ENCODE assay signal across 14 cellular contexts in genomic region chr2:105426626-105427292, GRCh38. TPM values are rescaled to one million over a fixed set of nuclear protein-coding genes. Genes with fewer than 3 reads are reported as not detected.
DNase-seq lines count a peak whose midpoint lies in the region; ATAC-seq and TF ChIP-seq lines count a peak whose summit lies in the region.
"Had no signal": no experiment of that assay in that cellular context is flagged by ENCODE, and none has a peak within 500 bp of the region (broad histone marks: within the 10 kb centered on the region; RNA-seq: fewer than 3 reads in every experiment).

No MANE protein-coding gene starts in this region.

- no peak for TF ChIP-seq CTCF in adrenal gland (IDR thresholded peaks at IDR 0.05)

- H3K36me3 ChIP-seq in adrenal gland (replicated peaks in 1 of 2) = no peaks in the 10 kb centered on the region
- H3K36me3 ChIP-seq in mesenchymal stem cell (ENCODE audit: control insufficient read depth in 1 of 2, insufficient read depth in 2 of 2, low read depth in 1 of 2, low read length in 2 of 2) = no peaks in the 10 kb centered on the region
- H3K36me3 ChIP-seq in urinary bladder (ENCODE audit: insufficient read depth) = no peaks in the 10 kb centered on the region
- H3K36me3 ChIP-seq: ascending aorta, spleen, tibial artery had no signal

- peak overlapping the region; percentile 13 to 55 for H3K18ac ChIP-seq in mesenchymal stem cell (ENCODE audit: low read depth in 1 of 2, low read length in 2 of 2)

- no peak overlapping the region for H2BK5ac ChIP-seq in mesenchymal stem cell (ENCODE audit: low read depth, low read length, poor library complexity, severe bottlenecking)

- peak overlapping the region in 1 of 2 experiments; percentile 44 for H3K14ac ChIP-seq in mesenchymal stem cell (ENCODE audit: low read length in 2 of 2)

- no peak for TF ChIP-seq POLR2A in adrenal gland (IDR thresholded peaks at IDR 0.05)

- CTCF ChIA-PET in activated naive CD4-positive, alpha-beta T cell treated with anti-CD3 and anti-CD28 coated beads for 36 hours (lab: Charles Lee) = no interaction called here

- no peak overlapping the region for H3K27ac Mint-ChIP-seq in activated naive CD4-positive, alpha-beta T cell treated with anti-CD3 and anti-CD28 coated beads, Interleukin-2, amount 50 U/mL, for 24 hours
- no peak overlapping the region for H3K27ac Mint-ChIP-seq in activated naive CD4-positive, alpha-beta T cell treated with anti-CD3 and anti-CD28 coated beads for 36 hours

- peak overlapping the region in 3 of 5 donors; percentile 64 to 70 (median 68) for H3K27ac ChIP-seq in adrenal gland
- H3K27ac ChIP-seq in mesenchymal stem cell (ENCODE audit: low read length, poor library complexity, severe bottlenecking) = no peak overlapping the region
- H3K27ac ChIP-seq in urinary bladder (ENCODE audit: low read depth) = peak overlapping the region; percentile 67
- H3K27ac ChIP-seq: ascending aorta, tibial artery had no signal

- WGBS in adrenal gland, 4 donors = 60 to 65% (median 64%) methylated on average over 9 of the region's 9 CpGs
- 83% methylated on average over 6 of the region's 9 CpGs for WGBS in mesenchymal stem cell
- 71% methylated on average over 9 of the region's 9 CpGs for WGBS in urinary bladder

- H3K4me1 ChIP-seq in adrenal gland (replicated peaks in 1 of 2) = peaks cover 8 to 12% of the 10 kb centered on the region in 2 donors
- no peaks in the 10 kb centered on the region for H3K4me1 ChIP-seq in mesenchymal stem cell (ENCODE audit: control insufficient read depth, insufficient read depth, low read depth, low read length)
- H3K4me1 ChIP-seq in urinary bladder (ENCODE audit: insufficient read depth) = no peaks in the 10 kb centered on the region
- H3K4me1 ChIP-seq: ascending aorta had no signal

- no peak overlapping the region for H2BK120ac ChIP-seq in mesenchymal stem cell (ENCODE audit: low read depth, low read length)

- peak overlapping the region; percentile 37 for H3K4me3 Mint-ChIP-seq in activated naive CD4-positive, alpha-beta T cell treated with anti-CD3 and anti-CD28 coated beads, Interleukin-2, amount 50 U/mL, for 24 hours
- H3K4me3 Mint-ChIP-seq in activated naive CD4-positive, alpha-beta T cell treated with anti-CD3 and anti-CD28 coated beads for 36 hours = no peak overlapping the region

- H3K4me1 Mint-ChIP-seq in activated naive CD4-positive, alpha-beta T cell treated with anti-CD3 and anti-CD28 coated beads, Interleukin-2, amount 50 U/mL, for 24 hours = peaks cover 20% of the 10 kb centered on the region
- peaks cover 21% of the 10 kb centered on the region for H3K4me1 Mint-ChIP-seq in activated naive CD4-positive, alpha-beta T cell treated with anti-CD3 and anti-CD28 coated beads for 36 hours (ENCODE audit: low read depth)

- no peaks in the 10 kb centered on the region for H3K27me3 Mint-ChIP-seq in activated naive CD4-positive, alpha-beta T cell treated with anti-CD3 and anti-CD28 coated beads, Interleukin-2, amount 50 U/mL, for 24 hours
- H3K27me3 Mint-ChIP-seq in activated naive CD4-positive, alpha-beta T cell treated with anti-CD3 and anti-CD28 coated beads for 36 hours (ENCODE audit: low read depth) = no peaks in the 10 kb centered on the region

- ATAC-seq in HG02610 (IDR thresholded peaks at IDR 0.05; ENCODE audit: unreplicated experiment) (no peak), HG03354 (IDR thresholded peaks at IDR 0.05; ENCODE audit: poor library complexity, severe bottlenecking, unreplicated experiment) (no peak)
- ATAC-seq: left lobe of liver had no signal

- no peak overlapping the region for H2BK12ac ChIP-seq in mesenchymal stem cell (ENCODE audit: low read length in 2 of 2)

- H4K8ac ChIP-seq in mesenchymal stem cell (ENCODE audit: low read length) = no peak overlapping the region

- no peak overlapping the region for H3K23ac ChIP-seq in mesenchymal stem cell (ENCODE audit: low read length in 2 of 2)

- H3K4ac ChIP-seq in mesenchymal stem cell (ENCODE audit: low read depth in 1 of 2, low read length in 2 of 2) = no peak overlapping the region

- no peaks in the 10 kb centered on the region for H3K79me1 ChIP-seq in mesenchymal stem cell (replicated peaks; ENCODE audit: low read length, poor library complexity, severe bottlenecking)

- DNase-seq in activated naive CD4-positive, alpha-beta T cell treated with anti-CD3 and anti-CD28 coated beads for 36 hours = no peak
- DNase-seq in adrenal gland = no peak
- no peak for DNase-seq in mesenchymal stem cell
- DNase-seq in iPS-NIHi7 (ENCODE audit: extremely low spot score) = no peak
- DNase-seq: IMR-90, NCI-H1417 treated with DMSO at 0.1 percent for 48 hours, spleen, tibial artery had no signal

- peak overlapping the region; percentile 54 for H4K91ac ChIP-seq in mesenchymal stem cell (ENCODE audit: low read length)

- H2AK5ac ChIP-seq in mesenchymal stem cell (ENCODE audit: low read length, severe bottlenecking) = no peak overlapping the region

- H3K4me3 ChIP-seq in adrenal gland = no peak overlapping the region
- no peak overlapping the region for H3K4me3 ChIP-seq in mesenchymal stem cell (ENCODE audit: insufficient read depth in 1 of 2, low read depth in 1 of 2, low read length in 2 of 2)
- no peak overlapping the region for H3K4me3 ChIP-seq in urinary bladder (ENCODE audit: low read depth, low read length)
- H3K4me3 ChIP-seq: ascending aorta, spleen, tibial artery had no signal

- H3K27me3 ChIP-seq in adrenal gland (no peaks in the 10 kb centered on the region), mesenchymal stem cell (ENCODE audit: control insufficient read depth in 1 of 2, insufficient read depth in 1 of 2, low read length in 2 of 2) (peaks cover 0 to 55% of the 10 kb centered on the region in 2 experiments)
- H3K27me3 ChIP-seq: ascending aorta, tibial artery had no signal

- no peaks in the 10 kb centered on the region for H3K9me3 ChIP-seq in adrenal gland (replicated peaks in 1 of 3)
- H3K9me3 ChIP-seq in mesenchymal stem cell (ENCODE audit: control insufficient read depth, low read length) = peaks cover 11% of the 10 kb centered on the region
- H3K9me3 ChIP-seq: ascending aorta, spleen, tibial artery had no signal

- intact Hi-C loops in activated naive CD4-positive, alpha-beta T cell treated with anti-CD3 and anti-CD28 coated beads for 36 hours (cut with micrococcal nuclease) = no loop called here
- intact Hi-C loops in adrenal gland (cut with DNase I) = no loop called here

- no peak overlapping the region for H3K9ac ChIP-seq in mesenchymal stem cell (ENCODE audit: low read length)

- no peak overlapping the region for H2AFZ ChIP-seq in mesenchymal stem cell (ENCODE audit: low read depth, low read length)

- peak overlapping the region; percentile 54 for H2BK15ac ChIP-seq in mesenchymal stem cell (ENCODE audit: low read depth, poor library complexity, severe bottlenecking)

- H3K36me3 Mint-ChIP-seq in activated naive CD4-positive, alpha-beta T cell treated with anti-CD3 and anti-CD28 coated beads, Interleukin-2, amount 50 U/mL, for 24 hours = no peaks in the 10 kb centered on the region
- H3K36me3 Mint-ChIP-seq in activated naive CD4-positive, alpha-beta T cell treated with anti-CD3 and anti-CD28 coated beads for 36 hours (ENCODE audit: low read depth) = no peaks in the 10 kb centered on the region

- H3K9me3 Mint-ChIP-seq in activated naive CD4-positive, alpha-beta T cell treated with anti-CD3 and anti-CD28 coated beads, Interleukin-2, amount 50 U/mL, for 24 hours = no peaks in the 10 kb centered on the region
- H3K9me3 Mint-ChIP-seq in activated naive CD4-positive, alpha-beta T cell treated with anti-CD3 and anti-CD28 coated beads for 36 hours = peaks cover 3% of the 10 kb centered on the region

- H3K4me2 ChIP-seq in mesenchymal stem cell (ENCODE audit: low read length, poor library complexity, severe bottlenecking) = no peak overlapping the region

RNA-seq across cellular contexts. Expression of gene FHL2, which starts 27.9 kb away (rescaled TPM):
- 1 to 10 TPM; 1.6 to 1.8 TPM for total RNA-seq in activated naive CD4-positive, alpha-beta T cell treated with anti-CD3 and anti-CD28 coated beads for 36 hours
- total RNA-seq in adrenal gland (100 to 1,000 TPM in 6 of 8 donors, 10 to 100 TPM in 2; 41.2 to 213 (median 138) TPM), urinary bladder (48.4 TPM)
- polyA plus RNA-seq in adrenal gland (10 to 100 TPM; 43.8 to 54.9 (median 50.8) TPM), urinary bladder (95.1 TPM)
- polyA plus RNA-seq in mesenchymal stem cell (2013, experiment 1 of 2) = 258 TPM
- polyA plus RNA-seq in mesenchymal stem cell (2013, experiment 2 of 2) = 261 TPM

Comparison
In these comparisons a context has a peak if more than half of its experiments do, and no peak if none do; other contexts are left out.
1. RNA of gene FHL2, which starts 27.9 kb away (total RNA-seq): 41.2 to 213 TPM in adrenal gland and 48.4 TPM in urinary bladder (single experiment); 1.6 to 1.8 TPM in activated naive CD4-positive, alpha-beta T cell treated with anti-CD3 and anti-CD28 coated beads for 36 hours; every median in the first group is over 10 times any median in the second.